1 cellular context compared by ENCODE assay signal in the genomic region with DNA sequence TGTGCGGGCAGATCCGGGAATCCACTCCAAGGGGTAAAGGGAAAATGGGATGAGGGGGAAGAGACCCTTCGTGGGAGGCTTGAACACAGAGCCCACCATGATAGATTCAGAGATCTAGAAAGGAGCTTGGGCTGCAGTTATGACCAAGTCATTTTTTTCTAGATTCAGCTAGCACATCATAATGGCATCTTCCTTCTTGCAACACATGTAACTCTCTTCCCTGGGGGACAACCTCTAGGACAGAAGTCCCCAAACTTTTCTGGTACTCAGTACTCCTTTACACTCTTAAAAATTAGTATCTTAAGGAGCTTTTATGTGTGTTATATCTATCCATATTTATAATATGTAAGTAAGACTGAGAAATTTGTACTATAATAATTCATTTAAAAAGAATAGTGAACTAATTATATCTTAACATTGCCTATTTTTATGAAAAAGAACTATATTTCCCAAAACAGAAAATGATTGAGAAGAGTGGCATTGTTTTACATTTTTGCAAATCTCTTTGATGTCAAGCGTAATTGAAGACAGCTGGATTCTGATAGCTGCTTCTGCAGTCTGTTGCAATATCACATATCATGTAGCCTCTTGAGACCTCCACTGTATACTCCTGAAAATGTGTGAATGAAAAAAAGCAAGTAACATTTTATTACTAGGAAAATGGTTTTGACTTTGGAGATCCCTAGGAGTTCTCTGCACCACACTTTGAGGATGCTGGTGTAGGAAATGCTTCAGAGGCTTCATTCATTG.
TF ChIP-seq lines count a peak whose summit lies in the region.

No MANE protein-coding gene starts in this region.

TF ChIP-seq in H1, 55 proteins besides CTCF, POLR2A, EP300 and RAD21:
- TF ChIP-seq GABPA (IDR thresholded peaks at IDR 0.05; ENCODE audit: borderline replicate concordance, insufficient read depth, low read length) (no peak), SP4 (IDR thresholded peaks at IDR 0.05; ENCODE audit: low read length) (no peak), SRF (IDR thresholded peaks at IDR 0.05; ENCODE audit: low read depth, low read length) (no peak)
- TF ChIP-seq, protein P1, sequence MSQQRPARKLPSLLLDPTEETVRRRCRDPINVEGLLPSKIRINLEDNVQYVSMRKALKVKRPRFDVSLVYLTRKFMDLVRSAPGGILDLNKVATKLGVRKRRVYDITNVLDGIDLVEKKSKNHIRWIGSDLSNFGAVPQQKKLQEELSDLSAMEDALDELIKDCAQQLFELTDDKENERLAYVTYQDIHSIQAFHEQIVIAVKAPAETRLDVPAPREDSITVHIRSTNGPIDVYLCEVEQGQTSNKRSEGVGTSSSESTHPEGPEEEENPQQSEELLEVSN (IDR thresholded peaks at IDR 0.05) = no peak
- TF ChIP-seq, protein P2, sequence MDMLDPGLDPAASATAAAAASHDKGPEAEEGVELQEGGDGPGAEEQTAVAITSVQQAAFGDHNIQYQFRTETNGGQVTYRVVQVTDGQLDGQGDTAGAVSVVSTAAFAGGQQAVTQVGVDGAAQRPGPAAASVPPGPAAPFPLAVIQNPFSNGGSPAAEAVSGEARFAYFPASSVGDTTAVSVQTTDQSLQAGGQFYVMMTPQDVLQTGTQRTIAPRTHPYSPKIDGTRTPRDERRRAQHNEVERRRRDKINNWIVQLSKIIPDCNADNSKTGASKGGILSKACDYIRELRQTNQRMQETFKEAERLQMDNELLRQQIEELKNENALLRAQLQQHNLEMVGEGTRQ (IDR thresholded peaks at IDR 0.05; ENCODE audit: low read length) = no peak
